In genomic region chr19:1091544-1092175, GRCh38 we compare ENCODE assay signal across 11 cellular contexts.
"Had no signal": no experiment of that assay in that cellular context is flagged by ENCODE, and none has a peak within 500 bp of the region (broad histone marks: within the 10 kb centered on the region; RNA-seq: fewer than 3 reads in every experiment).

No MANE protein-coding gene starts in this region.

- H3K9me3 ChIP-seq: sigmoid colon, tibial artery had no signal

- DNase-seq: activated CD4-positive, alpha-beta T cell treated with anti-CD3 and anti-CD28 coated beads, Interleukin-2, amount 10 ng/mL, durations not matched to agents 7 days and 5 days; anterior cingulate cortex; naive B cell; sigmoid colon; stimulated activated CD4-positive, alpha-beta T cell treated with anti-CD3 and anti-CD28 coated beads, Interleukin-2, amount 100 ng/mL, for 48 hours had no signal

- FAIRE-seq: keratinocyte, urothelium cell line had no signal

- H3K27me3 ChIP-seq: sigmoid colon, tibial artery had no signal

- H3K4me3 ChIP-seq: lung, sigmoid colon, tibial artery had no signal

- H3K27ac ChIP-seq: epithelial cell of prostate, sigmoid colon, tibial artery had no signal

- ATAC-seq: activated T-helper 17 cell treated with anti-CD3 and anti-CD28 coated beads, Interleukin-2, amount 50 U/mL, for 72 hours had no signal
